Comparison of ENCODE assay signal across 8 cellular contexts in genomic region chr20:63381781-63382431, GRCh38. TPM values are rescaled to one million over a fixed set of nuclear protein-coding genes. Genes with fewer than 3 reads are reported as not detected.
DNase-seq lines count a peak whose midpoint lies in the region; ATAC-seq and TF ChIP-seq lines count a peak whose summit lies in the region.

No MANE protein-coding gene starts in this region.

- no peak for TF ChIP-seq POLR2A in spleen (IDR thresholded peaks at IDR 0.05)

- peak; percentile 43 for DNase-seq in HPDE6-E6E7 (ENCODE audit: extremely low spot score)
- peak; percentile 17 for DNase-seq in activated T-cell treated with anti-CD3 and anti-CD28 coated beads for 1 hour (ENCODE audit: low read depth)
- no peak for DNase-seq in foreskin keratinocyte
- no peak for DNase-seq in spleen
- no peak for DNase-seq in mucosa of gallbladder (ENCODE audit: low spot score)

- intact Hi-C loops in spleen (cut with DNase I; ENCODE audit: low total_unique reads), result loop anchor here (5.0 kb wide), 1 partner anchor 70 kb away; no protein-coding TSS in a partner anchor

- no peak overlapping the region for H3K4me3 ChIP-seq in spleen

- no peak overlapping the region for H3K27ac ChIP-seq in C4-2B
- no peak overlapping the region for H3K27ac ChIP-seq in foreskin keratinocyte
- H3K27ac ChIP-seq in spleen, result no peak overlapping the region

- no peaks in the 10 kb centered on the region for H3K36me3 ChIP-seq in spleen

- peak; percentile 98 for TF ChIP-seq CTCF in C4-2B (conservative IDR thresholded peaks at IDR 0.05)
- TF ChIP-seq CTCF in foreskin keratinocyte (conservative IDR thresholded peaks at IDR 0.05), result peak; percentile 76
- TF ChIP-seq CTCF in spleen (IDR thresholded peaks at IDR 0.05 in 8 of 11, conservative IDR thresholded peaks at IDR 0.05 in 3 of 11), result peak; percentile 54 to 93 (median 84)

- WGBS in spleen, 5 donors, result 20 to 25% (median 22%) methylated on average over 21 to 22 of the region's 22 CpGs

- ATAC-seq in foreskin keratinocyte (no peak), HG03095 (IDR thresholded peaks at IDR 0.05; ENCODE audit: unreplicated experiment) (no peak), GM19452 (IDR thresholded peaks at IDR 0.05; ENCODE audit: unreplicated experiment) (no peak)

- H3K27me3 ChIP-seq in foreskin keratinocyte, result peaks cover 15% of the 10 kb centered on the region
- H3K27me3 ChIP-seq in spleen (replicated peaks in 1 of 7), result peaks cover 0 to 79% (median 18%) of the 10 kb centered on the region in 7 donors

- no peaks in the 10 kb centered on the region for H3K4me1 ChIP-seq in foreskin keratinocyte
- peaks cover 0 to 13% (median 0%) of the 10 kb centered on the region in 6 donors for H3K4me1 ChIP-seq in spleen

- H3K9me3 ChIP-seq in spleen, result peaks cover 0 to 27% (median 21%) of the 10 kb centered on the region in 8 donors

RNA-seq across cellular contexts. Expression of gene CHRNA4, which starts 20.8 kb away (rescaled TPM):
- total RNA-seq in foreskin keratinocyte (not detected in 2 replicates), spleen (10 to 100 TPM in 1 of 7 donors, 1 to 10 TPM in 4, under 1 TPM in 2; 0.74 to 13.8 (median 1.7) TPM), mucosa of gallbladder (not detected)
- polyA plus RNA-seq in foreskin keratinocyte (not detected in 2 replicates), spleen (under 1 TPM in 2 of 3 donors, not detected in 1; 0.15 to 0.86 TPM)

Comparison
In these comparisons a context has a peak if more than half of its experiments do, and no peak if none do; other contexts are left out.
1. DNase-seq: peak in HPDE6-E6E7 (single experiment) and activated T-cell treated with anti-CD3 and anti-CD28 coated beads for 1 hour (single experiment); none in foreskin keratinocyte (0 of 2), spleen (single experiment) and mucosa of gallbladder (single experiment).
2. Peak in every context shown above with its lines, with median percentiles within 50 percentile points of each other: CTCF ChIP-seq.